Comparison of ENCODE assay signal across 10 cellular contexts in the genomic region with DNA sequence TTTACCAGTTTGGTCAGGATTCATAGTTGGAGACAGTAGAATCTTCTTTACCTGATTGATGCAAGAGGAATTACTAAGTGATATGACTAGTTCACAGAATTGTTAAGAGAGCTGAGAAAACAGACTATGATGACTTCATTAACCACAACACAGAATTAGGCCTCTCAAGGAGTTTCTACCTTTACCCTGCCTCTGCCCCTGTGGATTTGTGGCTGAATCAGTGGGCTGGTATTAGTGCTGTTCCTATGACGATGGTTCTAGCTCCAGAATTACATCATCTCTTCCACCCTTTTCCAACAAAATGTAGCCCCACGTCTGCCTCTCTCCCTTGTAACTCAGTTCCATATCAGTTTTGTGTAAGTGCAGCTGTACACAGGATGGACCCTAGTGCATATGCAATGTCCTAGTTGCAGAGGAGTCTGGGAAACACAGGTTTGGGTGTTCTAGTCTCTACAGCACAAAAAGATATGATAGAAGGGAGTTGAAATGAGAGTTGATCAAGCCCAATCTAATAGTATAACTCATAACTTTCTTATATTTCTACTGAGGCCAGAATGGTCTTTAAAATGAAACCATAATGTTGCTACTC.
A peak's percentile ranks its signal among the peaks of the same experiment; 100 is the strongest.
DNase-seq lines count a peak whose midpoint lies in the region; ATAC-seq lines count a peak whose summit lies in the region.
"Had no signal": no experiment of that assay in that cellular context is flagged by ENCODE, and none has a peak within 500 bp of the region (broad histone marks: within the 10 kb centered on the region; RNA-seq: fewer than 3 reads in every experiment).

No MANE protein-coding gene starts in this region.

- H3K27ac Mint-ChIP-seq in activated T-helper 17 cell treated with anti-CD3 and anti-CD28 coated beads, Interleukin-2, amount 50 U/mL, for 72 hours = no peak overlapping the region
- H3K27ac Mint-ChIP-seq: CD14-positive monocyte had no signal

- peaks cover 3% of the 10 kb centered on the region for H3K27me3 Mint-ChIP-seq in activated T-helper 17 cell treated with anti-CD3 and anti-CD28 coated beads, Interleukin-2, amount 50 U/mL, for 72 hours

- no peaks in the 10 kb centered on the region for H3K9me3 Mint-ChIP-seq in activated T-helper 17 cell treated with anti-CD3 and anti-CD28 coated beads, Interleukin-2, amount 50 U/mL, for 72 hours

- H3K4me1 Mint-ChIP-seq in activated T-helper 17 cell treated with anti-CD3 and anti-CD28 coated beads, Interleukin-2, amount 50 U/mL, for 72 hours = no peaks in the 10 kb centered on the region
- H3K4me1 Mint-ChIP-seq: CD14-positive monocyte had no signal

- no peaks in the 10 kb centered on the region for H3K36me3 Mint-ChIP-seq in activated T-helper 17 cell treated with anti-CD3 and anti-CD28 coated beads, Interleukin-2, amount 50 U/mL, for 72 hours (ENCODE audit: low read depth)
- H3K36me3 Mint-ChIP-seq: CD14-positive monocyte had no signal

- ATAC-seq in HG02885 (IDR thresholded peaks at IDR 0.05; ENCODE audit: poor library complexity, unreplicated experiment) (peak; percentile 95), HG03135 (IDR thresholded peaks at IDR 0.05; ENCODE audit: unreplicated experiment) (no peak)
- peak; percentile 97 for ATAC-seq in activated T-helper 17 cell treated with anti-CD3 and anti-CD28 coated beads, Interleukin-2, amount 50 U/mL, for 72 hours (replicated peaks)
- ATAC-seq: esophagus mucosa had no signal

- DNase-seq in stimulated activated CD4-positive, alpha-beta T cell treated with anti-CD3 and anti-CD28 coated beads, Interleukin-1b, Interleukin-23, amount 100 ng/mL, for 48 hours = peak; percentile 25
- no peak for DNase-seq in stimulated activated CD4-positive, alpha-beta T cell treated with anti-CD3 and anti-CD28 coated beads, Interleukin-12 subunit alpha, Interleukin-12 subunit beta, amount 100 ng/mL, for 4 hours
- DNase-seq in stromal cell of bone marrow (ENCODE audit: low read depth) = peak; percentile 13
- no peak for DNase-seq in middle frontal gyrus (ENCODE audit: extremely low spot score, low spot score)
- DNase-seq in NCI-H2227 (lab: John Stamatoyannopoulos, UW; ENCODE audit: unreplicated experiment) = no peak

- no peak overlapping the region for H3K4me3 Mint-ChIP-seq in activated T-helper 17 cell treated with anti-CD3 and anti-CD28 coated beads, Interleukin-2, amount 50 U/mL, for 72 hours
- H3K4me3 Mint-ChIP-seq: CD14-positive monocyte had no signal

Comparison
In these comparisons a context has a peak if more than half of its experiments do, and no peak if none do; other contexts are left out.
1. DNase-seq: peak in stimulated activated CD4-positive, alpha-beta T cell treated with anti-CD3 and anti-CD28 coated beads, Interleukin-1b, Interleukin-23, amount 100 ng/mL, for 48 hours (single experiment) and stromal cell of bone marrow (single experiment); none in stimulated activated CD4-positive, alpha-beta T cell treated with anti-CD3 and anti-CD28 coated beads, Interleukin-12 subunit alpha, Interleukin-12 subunit beta, amount 100 ng/mL, for 4 hours (single experiment), middle frontal gyrus (single experiment) and NCI-H2227 (single experiment).